In genomic region chr12:127559349-127560040, GRCh38 we compare ENCODE assay signal across 9 cellular contexts.
A peak's percentile ranks its signal among the peaks of the same experiment; 100 is the strongest.
DNase-seq lines count a peak whose midpoint lies in the region; ATAC-seq, FAIRE-seq and TF ChIP-seq lines count a peak whose summit lies in the region.
"Had no signal": no experiment of that assay in that cellular context is flagged by ENCODE, and none has a peak within 500 bp of the region (broad histone marks: within the 10 kb centered on the region; RNA-seq: fewer than 3 reads in every experiment).

No MANE protein-coding gene starts in this region.

- peak; percentile 52 for DNase-seq in DND-41
- DNase-seq in H7 = peak; percentile 45
- peak; percentile 93 for DNase-seq in NCI-H1436 treated with DMSO at 0.1 percent for 48 hours (lab: John Stamatoyannopoulos, UW)
- peak; percentile 81 for DNase-seq in UCSD-AML1 (lab: John Stamatoyannopoulos, UW; ENCODE audit: unreplicated experiment)
- DNase-seq in endothelial cell (ENCODE audit: low spot score) = peak; percentile 4
- DNase-seq in psoas muscle = peak in 1 of 2 donors; percentile 22
- DNase-seq in Caco-2 = no peak
- no peak for DNase-seq in D721Med (ENCODE audit: insufficient read length, low spot score)

- intact Hi-C loops in psoas muscle (cut with DNase I) = no loop called here
- intact Hi-C loops in Caco-2 (cut with micrococcal nuclease; ENCODE audit: unreplicated experiment) = loop anchor here (10.0 kb wide), 1 partner anchor 115 kb away; no protein-coding TSS in a partner anchor

- FAIRE-seq in D721Med (lab: Jason Lieb, UNC) = no peak

- no peaks in the 10 kb centered on the region for H3K4me1 Mint-ChIP-seq in endothelial cell (ENCODE audit: unreplicated experiment)
- peaks cover 12% of the 10 kb centered on the region for H3K4me1 Mint-ChIP-seq in Caco-2 (ENCODE audit: low read depth, unreplicated experiment)

- no peaks in the 10 kb centered on the region for H3K9me3 ChIP-seq in DND-41 (ENCODE audit: insufficient read depth, low read length, severe bottlenecking)
- H3K9me3 ChIP-seq in psoas muscle = no peaks in the 10 kb centered on the region
- H3K9me3 ChIP-seq in Caco-2 = no peaks in the 10 kb centered on the region

- H3K27me3 Mint-ChIP-seq in endothelial cell (ENCODE audit: unreplicated experiment) (peaks cover 2% of the 10 kb centered on the region), Caco-2 (ENCODE audit: insufficient read depth, unreplicated experiment) (no peaks in the 10 kb centered on the region)

- CTCF ChIA-PET in Caco-2 (lab: Charles Lee) = no interaction called here

- no TSS peak for BruUV-seq in Caco-2 (replicated peaks; lab: Mats Ljungman, UMichigan)

- peak; percentile 78 for ATAC-seq in DND-41 (ENCODE audit: insufficient read depth, low read depth)
- no peak for ATAC-seq in psoas muscle

- peak; percentile 24 for TF ChIP-seq CTCF in DND-41 (IDR thresholded peaks at IDR 0.05; ENCODE audit: borderline replicate concordance, extremely low read depth, low read length, poor library complexity, severe bottlenecking)
- TF ChIP-seq CTCF in endothelial cell (IDR thresholded peaks at IDR 0.05; ENCODE audit: unreplicated experiment) = no peak
- TF ChIP-seq CTCF in psoas muscle (IDR thresholded peaks at IDR 0.05) = peak; percentile 4
- TF ChIP-seq CTCF in Caco-2 (IDR thresholded peaks at IDR 0.05; ENCODE audit: insufficient read depth in 1 of 2, low read depth in 1 of 2, low read length in 1 of 2, severe bottlenecking in 1 of 2, unreplicated experiment in 1 of 2) = no peak
- TF ChIP-seq CTCF in D721Med (IDR thresholded peaks at IDR 0.05; ENCODE audit: insufficient read depth, missing control alignments) = no peak

- WGBS in psoas muscle, 3 donors = 32 to 38% (median 32%) methylated on average over 12 of the region's 12 CpGs

- no peaks in the 10 kb centered on the region for H3K36me3 ChIP-seq in DND-41 (ENCODE audit: insufficient read depth, low read length)
- no peaks in the 10 kb centered on the region for H3K36me3 ChIP-seq in H7 (replicated peaks; ENCODE audit: control insufficient read depth, insufficient read depth, low read length)
- H3K36me3 ChIP-seq in psoas muscle (ENCODE audit: insufficient read depth in 1 of 2, low read depth in 1 of 2) = no peaks in the 10 kb centered on the region
- no peaks in the 10 kb centered on the region for H3K36me3 ChIP-seq in Caco-2 (ENCODE audit: control insufficient read depth, insufficient read depth, low read length)

- POLR2A ChIA-PET in Caco-2 (lab: Charles Lee) = no interaction called here

- H3K36me3 Mint-ChIP-seq in endothelial cell (ENCODE audit: low read depth, unreplicated experiment) = no peaks in the 10 kb centered on the region
- H3K36me3 Mint-ChIP-seq in Caco-2 (ENCODE audit: insufficient read depth, unreplicated experiment) = no peaks in the 10 kb centered on the region

- H3K79me2 ChIP-seq in DND-41 (ENCODE audit: insufficient read depth, low read length) = no peaks in the 10 kb centered on the region

- peaks cover 34% of the 10 kb centered on the region for H3K9me3 Mint-ChIP-seq in endothelial cell (ENCODE audit: unreplicated experiment)
- H3K9me3 Mint-ChIP-seq in Caco-2 (ENCODE audit: unreplicated experiment) = peaks cover 8% of the 10 kb centered on the region

- no peak overlapping the region for H3K4me3 ChIP-seq in DND-41 (ENCODE audit: low read depth in 1 of 2, low read length in 2 of 2)
- H3K4me3 ChIP-seq in H7 (ENCODE audit: insufficient read depth, low read depth, low read length) = no peak overlapping the region
- H3K4me3 ChIP-seq in psoas muscle = no peak overlapping the region
- H3K4me3 ChIP-seq in Caco-2 (ENCODE audit: low read depth, low read length) = no peak overlapping the region

- H3K27ac ChIP-seq in DND-41 (ENCODE audit: low read length) (no peak overlapping the region), psoas muscle (no peak overlapping the region)
- H3K27ac ChIP-seq: VCaP had no signal

- H3K9ac ChIP-seq in DND-41 (ENCODE audit: low read depth, low read length) = no peak overlapping the region

- no peaks in the 10 kb centered on the region for H3K4me1 ChIP-seq in DND-41 (ENCODE audit: insufficient read depth, low read length)
- H3K4me1 ChIP-seq in psoas muscle = no peaks in the 10 kb centered on the region
- no peaks in the 10 kb centered on the region for H3K4me1 ChIP-seq in Caco-2

- H2AFZ ChIP-seq in DND-41 (ENCODE audit: low read depth, low read length) = no peak overlapping the region

- H3K27ac Mint-ChIP-seq in endothelial cell (ENCODE audit: unreplicated experiment) = no peak overlapping the region
- H3K27ac Mint-ChIP-seq in Caco-2 (ENCODE audit: unreplicated experiment) = no peak overlapping the region

- no peaks in the 10 kb centered on the region for H4K20me1 ChIP-seq in DND-41 (ENCODE audit: insufficient read depth, low read length)

- H3K27me3 ChIP-seq in DND-41 (ENCODE audit: insufficient read depth, low read length, poor library complexity) (no peaks in the 10 kb centered on the region), H7 (ENCODE audit: control insufficient read depth, insufficient read depth, low read length) (no peaks in the 10 kb centered on the region), psoas muscle (ENCODE audit: insufficient read depth in 3 of 3, low read length in 2 of 3) (no peaks in the 10 kb centered on the region), Caco-2 (replicated peaks; ENCODE audit: control insufficient read depth, insufficient read depth, low read length) (no peaks in the 10 kb centered on the region)

- H3K4me2 ChIP-seq in DND-41 (ENCODE audit: insufficient read depth, low read length) = no peak overlapping the region

- no peak overlapping the region for H3K4me3 Mint-ChIP-seq in endothelial cell (ENCODE audit: unreplicated experiment)
- H3K4me3 Mint-ChIP-seq in Caco-2 (ENCODE audit: unreplicated experiment) = no peak overlapping the region

Comparison
In these comparisons a context has a peak if more than half of its experiments do, and no peak if none do; other contexts are left out.
1. DNase-seq: peak in DND-41 (single experiment), H7 (single experiment), NCI-H1436 treated with DMSO at 0.1 percent for 48 hours (single experiment), UCSD-AML1 (single experiment) and endothelial cell (single experiment); none in Caco-2 (0 of 2) and D721Med (single experiment).
2. CTCF ChIP-seq: peak in DND-41 (single experiment) and psoas muscle (single experiment); none in endothelial cell (single experiment), Caco-2 (0 of 2) and D721Med (single experiment).